ENCODE assay signal across 13 cellular contexts in the genomic region with DNA sequence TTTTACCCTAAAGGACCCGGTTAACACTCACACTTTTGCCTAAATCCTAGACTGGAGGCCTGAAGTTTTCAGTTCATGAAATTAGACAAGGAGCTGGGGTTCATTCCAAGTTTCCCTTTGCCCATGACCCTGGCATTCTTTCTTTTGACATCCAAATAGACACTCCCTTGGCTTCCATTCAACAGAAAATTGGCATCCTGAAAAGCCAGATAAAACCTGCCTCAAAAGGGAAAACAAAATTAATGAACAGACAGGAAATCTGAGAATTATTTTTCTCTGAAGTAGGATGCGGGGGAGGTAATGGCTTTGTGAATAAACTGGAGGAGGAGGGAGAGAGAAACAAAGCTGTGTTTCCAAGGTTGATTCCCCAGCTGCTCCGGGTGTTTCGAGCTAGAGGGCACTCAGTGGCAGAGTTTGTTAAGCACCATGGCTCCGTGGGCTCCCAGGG. TPM values are rescaled to one million over a fixed set of nuclear protein-coding genes. Genes with fewer than 3 reads are reported as not detected.
DNase-seq lines count a peak whose midpoint lies in the region; ATAC-seq and TF ChIP-seq lines count a peak whose summit lies in the region.
"Had no signal": no experiment of that assay in that cellular context is flagged by ENCODE, and none has a peak within 500 bp of the region (broad histone marks: within the 10 kb centered on the region; RNA-seq: fewer than 3 reads in every experiment).

No MANE protein-coding gene starts in this region.

- H3K4me3 ChIP-seq in MG63 = no peak overlapping the region
- H3K4me3 ChIP-seq in PC-3 (ENCODE audit: low read length) = no peak overlapping the region; the same call in 1 of the 2 replicates
- no peak overlapping the region for H3K4me3 ChIP-seq in fibroblast of pulmonary artery (replicated peaks; ENCODE audit: low read depth, low read length)
- H3K4me3 ChIP-seq in spleen = no peak overlapping the region
- H3K4me3 ChIP-seq: HAP-1 had no signal

- DNase-seq in MG63 (peak; percentile 34), PC-3 (peak; percentile 84), fibroblast of pulmonary artery (ENCODE audit: low read depth) (peak; percentile 60), spleen (no peak), islet precursor cell (no peak)
- DNase-seq: activated gamma-delta T cell treated with Interleukin-2 at 50 U/mL for 16 hours; effector memory CD8-positive, alpha-beta T cell; right cardiac atrium had no signal

- BruUV-seq in PC-3 (replicated peaks; lab: Mats Ljungman, UMichigan) = no TSS peak

- peak overlapping the region; percentile 43 for H3K27ac ChIP-seq in PC-3 (ENCODE audit: low read length)
- peak overlapping the region in 6 of 8 donors; percentile 11 to 66 (median 48) for H3K27ac ChIP-seq in spleen

- H3K4me1 ChIP-seq in PC-3 (ENCODE audit: insufficient read depth, low read length) (peaks cover 17% of the 10 kb centered on the region), spleen (peaks cover 0 to 22% (median 15%) of the 10 kb centered on the region in 6 donors)
- H3K4me1 ChIP-seq: HAP-1 had no signal

- H3K27me3 ChIP-seq in MG63 (no peaks in the 10 kb centered on the region), PC-3 (ENCODE audit: low read length) (no peaks in the 10 kb centered on the region), spleen (replicated peaks in 1 of 7) (no peaks in the 10 kb centered on the region)

- H3K9me3 ChIP-seq in MG63 = peaks cover 11% of the 10 kb centered on the region
- H3K9me3 ChIP-seq in PC-3 (ENCODE audit: low read length) = no peaks in the 10 kb centered on the region
- peaks cover 0 to 19% (median 16%) of the 10 kb centered on the region in 8 donors for H3K9me3 ChIP-seq in spleen
- H3K9me3 ChIP-seq: HAP-1 had no signal

- no peaks in the 10 kb centered on the region for H3K9me2 ChIP-seq in PC-3 (replicated peaks; ENCODE audit: low read length)

- no peaks in the 10 kb centered on the region for H3F3A ChIP-seq in PC-3 (ENCODE audit: low read length, unreplicated experiment)

- H4K20me1 ChIP-seq in PC-3 (ENCODE audit: low read length) = no peaks in the 10 kb centered on the region

- TF ChIP-seq POLR2A in spleen (IDR thresholded peaks at IDR 0.05) = no peak

- H3K4me2 ChIP-seq in PC-3 (ENCODE audit: low read length) = peak overlapping the region; percentile 62

- WGBS in spleen, 5 donors = 30 to 58% (median 46%) methylated on average over 5 of the region's 5 CpGs

- TF ChIP-seq CTCF in PC-3 (conservative IDR thresholded peaks at IDR 0.05; ENCODE audit: low read depth, low read length) (no peak), fibroblast of pulmonary artery (IDR thresholded peaks at IDR 0.05; ENCODE audit: low read length, missing control alignments) (no peak), spleen (IDR thresholded peaks at IDR 0.05 in 8 of 11, conservative IDR thresholded peaks at IDR 0.05 in 3 of 11) (no peak)

- peak; percentile 79 for ATAC-seq in PC-3
- ATAC-seq in HG03280 (IDR thresholded peaks at IDR 0.05; ENCODE audit: unreplicated experiment) = no peak
- ATAC-seq in HG03108 (IDR thresholded peaks at IDR 0.05; ENCODE audit: unreplicated experiment) = no peak
- no peak for ATAC-seq in GM18498 (IDR thresholded peaks at IDR 0.05; ENCODE audit: unreplicated experiment)
- ATAC-seq: effector memory CD8-positive, alpha-beta T cell; right cardiac atrium had no signal

- peak overlapping the region; percentile 62 for H2AFZ ChIP-seq in PC-3 (ENCODE audit: low read length)

- no peaks in the 10 kb centered on the region for H3K79me2 ChIP-seq in PC-3 (ENCODE audit: low read length)

- POLR2A ChIA-PET in PC-3 (lab: Charles Lee; ENCODE audit: unreplicated experiment) = no interaction called here

- CTCF ChIA-PET in PC-3 (lab: Charles Lee) = interaction anchor here (0.6 to 0.7 kb wide), 2 partner anchors 234 to 1176 kb away, joined by 3 read pairs; no protein-coding TSS in a partner anchor

- intact Hi-C loops in PC-3 (cut with micrococcal nuclease) (no loop called here), spleen (cut with DNase I; ENCODE audit: low total_unique reads) (loop anchor here (10.0 kb wide), 1 partner anchor 117 kb away; no protein-coding TSS in a partner anchor)

- no peaks in the 10 kb centered on the region for H3K36me3 ChIP-seq in MG63
- H3K36me3 ChIP-seq in PC-3 (ENCODE audit: low read depth, low read length) = no peaks in the 10 kb centered on the region
- no peaks in the 10 kb centered on the region for H3K36me3 ChIP-seq in spleen
- H3K36me3 ChIP-seq: HAP-1 had no signal

- H3K9ac ChIP-seq in PC-3 (ENCODE audit: low read length) = no peak overlapping the region

RNA-seq across cellular contexts. Expression of gene SPP2, which starts 41.0 kb away (rescaled TPM):
- total RNA-seq in MG63 (2014; rRNA removed; shearing (Covaris generic); ENCODE audit: low replicate concordance) = not detected in 2 replicates
- total RNA-seq in PC-3 (2014; rRNA removed) = not detected in 2 replicates
- total RNA-seq in spleen = not detected
- polyA plus RNA-seq in spleen = not detected
- total RNA-seq: G401, right cardiac atrium had no signal
- polyA plus RNA-seq: right cardiac atrium had no signal

Comparison
In these comparisons a context has a peak if more than half of its experiments do, and no peak if none do; other contexts are left out.
1. DNase-seq: peak in MG63 (single experiment), PC-3 (single experiment) and fibroblast of pulmonary artery (single experiment); none in spleen (single experiment) and islet precursor cell (single experiment).